ENCODE assay signal across 25 cellular contexts in the genomic region with DNA sequence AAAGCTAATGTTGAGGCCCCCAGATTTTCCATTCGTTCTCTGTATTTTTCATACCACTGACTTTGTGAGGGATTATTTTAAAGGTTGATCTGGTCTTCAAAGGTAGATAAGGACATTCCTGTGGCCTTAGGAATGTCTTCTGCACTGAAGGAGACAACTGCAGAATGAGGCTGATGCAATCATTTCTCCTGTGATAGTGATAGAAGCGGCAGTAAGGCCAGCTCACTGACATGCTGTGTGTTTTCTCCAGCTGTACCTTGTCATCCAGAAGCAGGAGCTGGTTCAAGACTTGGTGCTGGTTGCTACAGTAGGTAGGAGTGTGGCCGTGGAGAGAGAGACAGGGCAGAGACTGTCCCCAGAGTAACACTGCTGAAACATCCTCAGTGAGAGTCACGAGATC. TPM values are rescaled to one million over a fixed set of nuclear protein-coding genes. Genes with fewer than 3 reads are reported as not detected.
DNase-seq lines count a peak whose midpoint lies in the region; FAIRE-seq and TF ChIP-seq lines count a peak whose summit lies in the region.
"Had no signal": no experiment of that assay in that cellular context is flagged by ENCODE, and none has a peak within 500 bp of the region (broad histone marks: within the 10 kb centered on the region; RNA-seq: fewer than 3 reads in every experiment).

No MANE protein-coding gene starts in this region.

- H3K27me3 ChIP-seq in GM23248 (replicated peaks; ENCODE audit: insufficient read depth) (no peaks in the 10 kb centered on the region), ovary (no peaks in the 10 kb centered on the region)
- H3K27me3 ChIP-seq: gastrocnemius medialis, pancreas, SJSA1, upper lobe of left lung had no signal

- H3K36me3 ChIP-seq in GM23248 (ENCODE audit: low read depth) (peaks cover 47% of the 10 kb centered on the region), ovary (no peaks in the 10 kb centered on the region)
- H3K36me3 ChIP-seq: pancreas had no signal

- intact Hi-C loops in ovary (cut with DNase I): no loop called here

- H3K36me3 Mint-ChIP-seq in nephron progenitor cell (ENCODE audit: low read depth): peaks cover 26% of the 10 kb centered on the region
- H3K36me3 Mint-ChIP-seq: CD8-positive, alpha-beta T cell had no signal

- no peak for TF ChIP-seq POLR2A in ovary (IDR thresholded peaks at IDR 0.05)

- no peaks in the 10 kb centered on the region for H3K9me2 ChIP-seq in GM23248 (ENCODE audit: insufficient read depth)

- H3K4me3 ChIP-seq in GM23248: no peak overlapping the region
- no peak overlapping the region for H3K4me3 ChIP-seq in ovary
- H3K4me3 ChIP-seq: gastrocnemius medialis, pancreas, SJSA1, upper lobe of left lung had no signal

- H3K9me3 Mint-ChIP-seq in nephron progenitor cell: no peaks in the 10 kb centered on the region
- H3K9me3 Mint-ChIP-seq: CD8-positive, alpha-beta T cell; stimulated activated naive CD8-positive, alpha-beta T cell treated with anti-CD3 and anti-CD28 coated beads, Interleukin-15, Interleukin-2, amounts not matched to agents 100 ng/mL and 50 ng/mL, for 24 hours had no signal

- no peaks in the 10 kb centered on the region for H3K79me2 ChIP-seq in GM23248 (ENCODE audit: insufficient read depth)

- H2AFZ ChIP-seq in GM23248: no peak overlapping the region

- in situ Hi-C loops in GM23248 (cut with MboI): no loop called here

- DNase-seq in GM23248 (no peak), RCC 7860 (ENCODE audit: low spot score) (peak; percentile 35), dedifferentiated amniotic fluid mesenchymal stem cell (ENCODE audit: extremely low spot score) (peak; percentile 33), nephron progenitor cell (no peak), HPDE6-E6E7 (ENCODE audit: extremely low spot score) (no peak), DMS79 (lab: John Stamatoyannopoulos, UW) (no peak), substantia nigra (lab: John Stamatoyannopoulos, UW) (no peak), ovary (no peak)
- DNase-seq: activated CD4-positive, alpha-beta T cell treated with anti-CD3 and anti-CD28 coated beads for 1 hour; CD8-positive, alpha-beta T cell; gastrocnemius medialis; KG1; NCI-H1092 treated with DMSO at 0.1 percent for 48 hours; NCI-H2107; NCI-H526; pancreas; stimulated activated CD4-positive, alpha-beta T cell treated with anti-CD3 and anti-CD28 coated beads, Interleukin-2, amount 100 ng/mL, for 24 hours; T-helper 9 cell; upper lobe of left lung had no signal

- no peak for FAIRE-seq in RCC 7860 (lab: Jason Lieb, UNC)
- FAIRE-seq: colon, endometrium, GM18507, H1, pancreas had no signal

- no peak overlapping the region for H3K4me3 Mint-ChIP-seq in nephron progenitor cell
- H3K4me3 Mint-ChIP-seq: CD8-positive, alpha-beta T cell; stimulated activated naive CD8-positive, alpha-beta T cell treated with anti-CD3 and anti-CD28 coated beads, Interleukin-15, Interleukin-2, amounts not matched to agents 100 ng/mL and 50 ng/mL, for 24 hours had no signal

- WGBS in GM23248 (ENCODE audit: low coverage in 1 of 2, low lambda C conversion rate in 2 of 2, missing lambda C conversion rate in 2 of 2), 2 experiments: 94 to 95% methylated on average over 4 of the region's 4 CpGs
- WGBS in ovary, 3 donors: 89 to 96% (median 90%) methylated on average over 4 of the region's 4 CpGs

- H3K4me2 ChIP-seq in GM23248 (ENCODE audit: unreplicated experiment): no peak overlapping the region

- no peaks in the 10 kb centered on the region for H3K9me3 ChIP-seq in GM23248 (ENCODE audit: low read depth)
- H3K9me3 ChIP-seq in ovary: no peaks in the 10 kb centered on the region
- H3K9me3 ChIP-seq: gastrocnemius medialis, pancreas, SJSA1, upper lobe of left lung had no signal

- H3K9ac ChIP-seq in GM23248: no peak overlapping the region

- no peaks in the 10 kb centered on the region for H3K27me3 Mint-ChIP-seq in nephron progenitor cell (ENCODE audit: low read depth, poor library complexity)

- TF ChIP-seq EP300 in ovary (IDR thresholded peaks at IDR 0.05): no peak

- peak overlapping the region; percentile 49 for H3K27ac Mint-ChIP-seq in nephron progenitor cell
- H3K27ac Mint-ChIP-seq: CD8-positive, alpha-beta T cell; stimulated activated naive CD8-positive, alpha-beta T cell treated with anti-CD3 and anti-CD28 coated beads, Interleukin-15, Interleukin-2, amounts not matched to agents 100 ng/mL and 50 ng/mL, for 24 hours had no signal

- H3K4me1 ChIP-seq in GM23248 (ENCODE audit: insufficient read depth) (peaks cover 14% of the 10 kb centered on the region), ovary (ENCODE audit: insufficient read depth) (no peaks in the 10 kb centered on the region)
- H3K4me1 ChIP-seq: pancreas had no signal

- H3K27ac ChIP-seq in GM23248: 0 out of 2 replicates have a peak overlapping the region, but pooled peaks have one; percentile 3
- H3K27ac ChIP-seq in substantia nigra (ENCODE audit: low read depth, low read length, poor library complexity, severe bottlenecking): no peak overlapping the region
- H3K27ac ChIP-seq in ovary: no peak overlapping the region
- H3K27ac ChIP-seq: pancreas, SJSA1 had no signal

- peaks cover 10% of the 10 kb centered on the region; the same call in 1 of the 2 replicates for H3F3A ChIP-seq in GM23248 (ENCODE audit: insufficient read depth)

- peaks cover 9% of the 10 kb centered on the region for H3K4me1 Mint-ChIP-seq in nephron progenitor cell

- H4K20me1 ChIP-seq in GM23248 (ENCODE audit: insufficient read depth): no peaks in the 10 kb centered on the region

- no peak for TF ChIP-seq CTCF in nephron progenitor cell (IDR thresholded peaks at IDR 0.05)
- no peak for TF ChIP-seq CTCF in ovary (IDR thresholded peaks at IDR 0.05)

RNA-seq across cellular contexts. Expression of gene DCBLD1, which starts 53.8 kb away (rescaled TPM):
- 38.4 and 52.0 TPM in 2 replicates for total RNA-seq in GM23248 (2014; rRNA removed; shearing (Covaris generic))
- polyA plus RNA-seq in GM23248 (2016; fragmentation: Nextera tagmentation; extraction: Ambion mirVana) (24.0 and 25.1 TPM in 2 replicates), ovary (1 to 10 TPM; 2.3 to 9.2 TPM)
- 1 to 10 TPM; 2.8 to 4.2 (median 3.3) TPM for total RNA-seq in ovary

Comparison
In these comparisons a context has a peak if more than half of its experiments do, and no peak if none do; other contexts are left out.
1. DNase-seq: peak in RCC 7860 (single experiment) and dedifferentiated amniotic fluid mesenchymal stem cell (single experiment); none in GM23248 (single experiment), nephron progenitor cell (single experiment), HPDE6-E6E7 (single experiment), DMS79 (single experiment), substantia nigra (0 of 49) and ovary (0 of 5).